In genomic region chr5:141040763-141041426, GRCh38 we compare ENCODE assay signal across 9 cellular contexts. TPM values are rescaled to one million over a fixed set of nuclear protein-coding genes. Genes with fewer than 3 reads are reported as not detected.
DNase-seq lines count a peak whose midpoint lies in the region; ATAC-seq, FAIRE-seq and TF ChIP-seq lines count a peak whose summit lies in the region.
"Had no signal": no experiment of that assay in that cellular context is flagged by ENCODE, and none has a peak within 500 bp of the region (broad histone marks: within the 10 kb centered on the region; RNA-seq: fewer than 3 reads in every experiment).

No MANE protein-coding gene starts in this region.

- CTCF ChIA-PET in T-cell (lab: Charles Lee), result interaction anchor here in 1 of 2 donors (0.5 kb wide), 1 partner anchor 797 kb away, joined by 5 read pairs; no protein-coding TSS in a partner anchor

- FAIRE-seq in H54 (lab: Jason Lieb, UNC), result peak; percentile 98

- ATAC-seq in T-cell (replicated peaks in 1 of 4) (peak in 2 of 4 experiments; percentile 38 to 67), HG03097 (IDR thresholded peaks at IDR 0.05; ENCODE audit: low FRiP score, unreplicated experiment) (no peak)

- peaks cover 15 to 20% of the 10 kb centered on the region in 2 donors for H3K27me3 Mint-ChIP-seq in T-cell

- H3K4me3 ChIP-seq in astrocyte of the cerebellum (ENCODE audit: low read depth, low read length), result no peak overlapping the region

- H3K4me3 Mint-ChIP-seq in T-cell, result no peak overlapping the region

- in situ Hi-C loops in astrocyte of the cerebellum (cut with HindIII; ENCODE audit: low sequenced_read_pairs), result no loop called here

- H3K27ac Mint-ChIP-seq in T-cell, result no peak overlapping the region

- H3K4me1 Mint-ChIP-seq in T-cell, result no peaks in the 10 kb centered on the region

- POLR2A ChIA-PET in T-cell (lab: Charles Lee), result no interaction called here

- peak; percentile 61 for TF ChIP-seq POLR2A in H54 (IDR thresholded peaks at IDR 0.05; ENCODE audit: low read depth, low read length)

- no peaks in the 10 kb centered on the region for H3K36me3 Mint-ChIP-seq in T-cell

- peaks cover 0 to 5% (median 3%) of the 10 kb centered on the region in 3 donors for H3K9me3 Mint-ChIP-seq in T-cell

- peak; percentile 32 for TF ChIP-seq CTCF in astrocyte of the cerebellum (IDR thresholded peaks at IDR 0.05; ENCODE audit: low read depth, low read length, missing control alignments)

- DNase-seq in COR-L47 (lab: John Stamatoyannopoulos, UW), result peak; percentile 95
- peak; percentile 62 for DNase-seq in H54 (ENCODE audit: insufficient read length, low spot score)
- peak; percentile 97 for DNase-seq in NCI-H146 (lab: John Stamatoyannopoulos, UW)
- peak in 33 of 34 experiments; percentile 3 to 74 (median 53) for DNase-seq in T-cell
- DNase-seq in astrocyte of the cerebellum (ENCODE audit: low read depth), result peak; percentile 11
- peak; percentile 92 to 95 for DNase-seq in hippocampal formation (lab: John Stamatoyannopoulos, UW)
- DNase-seq in pulmonary artery endothelial cell (ENCODE audit: low read depth, low spot score), result peak; percentile 45

RNA-seq across cellular contexts. Expression of gene PCDHB1, which starts 10.3 kb away (rescaled TPM):
- total RNA-seq in T-cell (not detected), pulmonary artery endothelial cell (not detected in 2 replicates)
- total RNA-seq: activated CD8-positive, alpha-beta memory T cell treated with anti-CD3 and anti-CD28 coated beads for 36 hours had no signal

RNA-seq across cellular contexts. Expression of gene PCDHB2, which starts 53.5 kb away (rescaled TPM):
- total RNA-seq in T-cell (1 to 10 TPM in 1 of 5 donors, under 1 TPM in 1, not detected in 3; 0.09 to 1.4 TPM), pulmonary artery endothelial cell (1.4 and 2.9 TPM in 2 replicates)
- total RNA-seq: activated CD8-positive, alpha-beta memory T cell treated with anti-CD3 and anti-CD28 coated beads for 36 hours had no signal

RNA-seq across cellular contexts. Expression of gene PCDHB3, which starts 59.4 kb away (rescaled TPM):
- total RNA-seq in T-cell (1 to 10 TPM in 1 of 5 donors, not detected in 4; 1.2 TPM), pulmonary artery endothelial cell (0.20 and 0.35 TPM in 2 replicates)
- total RNA-seq: activated CD8-positive, alpha-beta memory T cell treated with anti-CD3 and anti-CD28 coated beads for 36 hours had no signal

Comparison
In these comparisons a context has a peak if more than half of its experiments do, and no peak if none do; other contexts are left out.
1. DNase-seq: peak in every context shown above with its lines; median percentile 97 in NCI-H146; 95 in COR-L47; 94 in hippocampal formation; 62 in H54; 53 in T-cell; 45 in pulmonary artery endothelial cell; 11 in astrocyte of the cerebellum.